Comparison of ENCODE assay signal across 8 cellular contexts in genomic region chr3:56042326-56042951, GRCh38.
DNase-seq lines count a peak whose midpoint lies in the region; ATAC-seq and TF ChIP-seq lines count a peak whose summit lies in the region.

No MANE protein-coding gene starts in this region.

- no peak overlapping the region for H3K27ac Mint-ChIP-seq in activated T-helper 17 cell treated with anti-CD3 and anti-CD28 coated beads, Interleukin-2, amount 50 U/mL, for 72 hours

- peaks cover 3% of the 10 kb centered on the region for H3K27me3 Mint-ChIP-seq in activated T-helper 17 cell treated with anti-CD3 and anti-CD28 coated beads, Interleukin-2, amount 50 U/mL, for 72 hours

- no peak overlapping the region for H3K27ac ChIP-seq in RWPE1

- TF ChIP-seq CTCF in RWPE1 (conservative IDR thresholded peaks at IDR 0.05; ENCODE audit: low read depth) (peak; percentile 22), fibroblast of villous mesenchyme (IDR thresholded peaks at IDR 0.05; ENCODE audit: insufficient read depth, low read depth, low read length) (peak; percentile 70), retinal pigment epithelial cell (conservative IDR thresholded peaks at IDR 0.05; ENCODE audit: low read depth, low read length) (peak; percentile 62)

- peak; percentile 9 for DNase-seq in SIG-M5 treated with dmso at 0.1 percent for 504 hours (lab: John Stamatoyannopoulos, UW; ENCODE audit: unreplicated experiment)
- DNase-seq in SIG-M5 (lab: John Stamatoyannopoulos, UW): no peak
- DNase-seq in RWPE1 (ENCODE audit: low spot score): peak; percentile 28
- DNase-seq in fibroblast of villous mesenchyme (ENCODE audit: low read depth): peak; percentile 59
- DNase-seq in retinal pigment epithelial cell (ENCODE audit: low read depth): peak; percentile 24
- no peak for DNase-seq in MV-4-11 (lab: John Stamatoyannopoulos, UW)

- H3K9me3 Mint-ChIP-seq in activated T-helper 17 cell treated with anti-CD3 and anti-CD28 coated beads, Interleukin-2, amount 50 U/mL, for 72 hours: peaks cover 5% of the 10 kb centered on the region

- ATAC-seq in GM21723 (IDR thresholded peaks at IDR 0.05; ENCODE audit: unreplicated experiment): no peak
- no peak for ATAC-seq in activated T-helper 17 cell treated with anti-CD3 and anti-CD28 coated beads, Interleukin-2, amount 50 U/mL, for 72 hours (replicated peaks)

- POLR2A ChIA-PET in RWPE1 (lab: Yijun Ruan, JAX; ENCODE audit: low non-redundant PET): no interaction called here

- no peaks in the 10 kb centered on the region for H3K4me1 Mint-ChIP-seq in activated T-helper 17 cell treated with anti-CD3 and anti-CD28 coated beads, Interleukin-2, amount 50 U/mL, for 72 hours

- H3K4me3 Mint-ChIP-seq in activated T-helper 17 cell treated with anti-CD3 and anti-CD28 coated beads, Interleukin-2, amount 50 U/mL, for 72 hours: no peak overlapping the region

- CTCF ChIA-PET in RWPE1 (lab: Yijun Ruan, JAX): interaction anchor here (0.6 kb wide), 1 partner anchor 236 kb away, joined by 3 read pairs; no protein-coding TSS in a partner anchor

- H3K36me3 Mint-ChIP-seq in activated T-helper 17 cell treated with anti-CD3 and anti-CD28 coated beads, Interleukin-2, amount 50 U/mL, for 72 hours (ENCODE audit: low read depth): no peaks in the 10 kb centered on the region

- H3K4me3 ChIP-seq in fibroblast of villous mesenchyme (ENCODE audit: low read depth, low read length) (no peak overlapping the region), retinal pigment epithelial cell (ENCODE audit: low read length) (no peak overlapping the region)

Comparison
In these comparisons a context has a peak if more than half of its experiments do, and no peak if none do; other contexts are left out.
1. DNase-seq: peak in SIG-M5 treated with dmso at 0.1 percent for 504 hours (single experiment), RWPE1 (single experiment), fibroblast of villous mesenchyme (single experiment) and retinal pigment epithelial cell (single experiment); none in SIG-M5 (single experiment) and MV-4-11 (single experiment).
2. Peak in every context shown above with its lines, with median percentiles within 50 percentile points of each other: CTCF ChIP-seq.